ENCODE assay signal across 8 cellular contexts in the genomic region with DNA sequence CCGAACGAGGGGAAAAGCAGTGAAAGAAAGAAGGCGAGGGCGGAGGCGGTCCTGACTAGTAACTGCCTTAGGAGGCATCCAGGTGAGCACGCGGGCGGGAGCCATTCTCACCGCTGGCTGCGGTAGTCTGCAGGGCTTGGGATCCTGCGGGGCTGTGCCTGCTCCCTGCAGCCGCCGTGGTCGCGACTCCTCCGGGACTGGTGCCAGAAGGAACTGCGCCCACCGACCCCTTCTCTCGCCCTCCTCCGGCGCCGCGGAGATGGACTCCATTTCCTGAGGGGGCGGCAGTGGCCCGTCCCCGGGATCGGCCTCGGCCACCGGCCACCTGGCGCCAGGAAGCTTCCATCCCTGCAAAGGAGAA. TPM values are rescaled to one million over a fixed set of nuclear protein-coding genes. Genes with fewer than 3 reads are reported as not detected.
DNase-seq lines count a peak whose midpoint lies in the region; ATAC-seq and TF ChIP-seq lines count a peak whose summit lies in the region.

No MANE protein-coding gene starts in this region.

- DNase-seq in GM12865 (ENCODE audit: low read depth) (peak; percentile 43), GM23248 (peak; percentile 45), Karpas-422 (peak; percentile 70), DMS153 treated with DMSO at 0.1 percent for 48 hours (lab: John Stamatoyannopoulos, UW; ENCODE audit: unreplicated experiment) (no peak)
- DNase-seq in activated CD4-positive, alpha-beta memory T cell treated with anti-CD3 and anti-CD28 coated beads, Interleukin-2, amount 10 ng/mL, durations not matched to agents 7 days and 5 days: peak; percentile 31
- peak; percentile 44 for DNase-seq in stimulated activated naive CD8-positive, alpha-beta T cell treated with anti-CD3 and anti-CD28 coated beads, Interleukin-15, Interleukin-2, amounts not matched to agents 100 U/mL and 50 U/mL, for 24 hours

- CTCF ChIA-PET in activated CD4-positive, alpha-beta memory T cell treated with anti-CD3 and anti-CD28 coated beads, Interleukin-2, amount 10 ng/mL, durations not matched to agents 7 days and 5 days (lab: Charles Lee): interaction anchor here (1.1 to 1.4 kb wide), 2 partner anchors 10 to 12 kb away, joined by 3 to 4 read pairs; no protein-coding TSS in a partner anchor

- peak; percentile 19 for ATAC-seq in stimulated activated naive CD8-positive, alpha-beta T cell treated with anti-CD3 and anti-CD28 coated beads, Interleukin-15, Interleukin-2, amounts not matched to agents 100 U/mL and 50 U/mL, for 24 hours

- H3K9me2 ChIP-seq in GM23248 (ENCODE audit: insufficient read depth) (no peaks in the 10 kb centered on the region), Karpas-422 (replicated peaks; ENCODE audit: insufficient read depth, low read length) (no peaks in the 10 kb centered on the region)

- H3K36me3 ChIP-seq in GM23248 (ENCODE audit: low read depth) (peaks cover 7% of the 10 kb centered on the region; the same call in 1 of the 2 replicates), Karpas-422 (ENCODE audit: insufficient read depth, low read length) (peaks cover 21% of the 10 kb centered on the region), endocrine pancreas (ENCODE audit: control insufficient read depth, insufficient read depth, low read length) (no peaks in the 10 kb centered on the region), mucosa of rectum (ENCODE audit: control insufficient read depth in 2 of 2, insufficient read depth in 2 of 2, low read length in 2 of 2) (peaks cover 3 to 4% of the 10 kb centered on the region in 2 donors)

- peak overlapping the region; percentile 88 for H3K27ac Mint-ChIP-seq in activated CD4-positive, alpha-beta memory T cell treated with anti-CD3 and anti-CD28 coated beads, Interleukin-2, amount 10 ng/mL, durations not matched to agents 7 days and 5 days

- POLR2A ChIA-PET in activated CD4-positive, alpha-beta memory T cell treated with anti-CD3 and anti-CD28 coated beads, Interleukin-2, amount 10 ng/mL, durations not matched to agents 7 days and 5 days (lab: Charles Lee): interaction anchor here (0.6 to 1.7 kb wide), 3 partner anchors 12 to 224 kb away, joined by 3 to 11 read pairs (median 5); no protein-coding TSS in a partner anchor

- peaks cover 7% of the 10 kb centered on the region for H3K9me3 Mint-ChIP-seq in activated CD4-positive, alpha-beta memory T cell treated with anti-CD3 and anti-CD28 coated beads, Interleukin-2, amount 10 ng/mL, durations not matched to agents 7 days and 5 days

- peaks cover 37% of the 10 kb centered on the region for H3K4me1 Mint-ChIP-seq in activated CD4-positive, alpha-beta memory T cell treated with anti-CD3 and anti-CD28 coated beads, Interleukin-2, amount 10 ng/mL, durations not matched to agents 7 days and 5 days

- H3K4me2 ChIP-seq in GM23248 (ENCODE audit: unreplicated experiment) (peak overlapping the region; percentile 96), Karpas-422 (ENCODE audit: low read depth, low read length, poor library complexity, severe bottlenecking) (peak overlapping the region; percentile 96)

- H4K20me1 ChIP-seq in GM23248 (ENCODE audit: insufficient read depth) (no peaks in the 10 kb centered on the region), Karpas-422 (ENCODE audit: insufficient read depth, low read depth, low read length) (no peaks in the 10 kb centered on the region)

- peak overlapping the region; percentile 93 for H2AFZ ChIP-seq in GM23248
- H2AFZ ChIP-seq in Karpas-422 (ENCODE audit: low read length): peak overlapping the region; percentile 65; the same call in 1 of the 2 replicates

- no peaks in the 10 kb centered on the region for H3F3A ChIP-seq in GM23248 (ENCODE audit: insufficient read depth)

- peaks cover 2% of the 10 kb centered on the region for H3K27me3 Mint-ChIP-seq in activated CD4-positive, alpha-beta memory T cell treated with anti-CD3 and anti-CD28 coated beads, Interleukin-2, amount 10 ng/mL, durations not matched to agents 7 days and 5 days

- peaks cover 27% of the 10 kb centered on the region for H3K36me3 Mint-ChIP-seq in activated CD4-positive, alpha-beta memory T cell treated with anti-CD3 and anti-CD28 coated beads, Interleukin-2, amount 10 ng/mL, durations not matched to agents 7 days and 5 days (ENCODE audit: low read depth)

- H3K27me3 ChIP-seq in GM23248 (replicated peaks; ENCODE audit: insufficient read depth) (no peaks in the 10 kb centered on the region), Karpas-422 (ENCODE audit: low read length) (no peaks in the 10 kb centered on the region), endocrine pancreas (ENCODE audit: control insufficient read depth, insufficient read depth, low read length) (no peaks in the 10 kb centered on the region), mucosa of rectum (ENCODE audit: control insufficient read depth in 2 of 2, insufficient read depth in 2 of 2, low read length in 2 of 2) (no peaks in the 10 kb centered on the region)

- H3K4me1 ChIP-seq in GM23248 (ENCODE audit: insufficient read depth): peaks cover 8% of the 10 kb centered on the region; the same call in 1 of the 2 replicates
- H3K4me1 ChIP-seq in Karpas-422 (ENCODE audit: low read length): peaks cover 49% of the 10 kb centered on the region
- peaks cover 5% of the 10 kb centered on the region for H3K4me1 ChIP-seq in endocrine pancreas (ENCODE audit: control insufficient read depth, insufficient read depth, low read length)
- peaks cover 8% of the 10 kb centered on the region in 2 donors for H3K4me1 ChIP-seq in mucosa of rectum (ENCODE audit: control insufficient read depth in 2 of 2, insufficient read depth in 2 of 2, low read length in 2 of 2)

- in situ Hi-C loops in GM23248 (cut with MboI): no loop called here

- H3K27ac ChIP-seq in GM23248 (peak overlapping the region; percentile 62), Karpas-422 (ENCODE audit: low read length) (peak overlapping the region; percentile 71), mucosa of rectum (ENCODE audit: low read depth in 2 of 2, low read length in 2 of 2) (peak overlapping the region; percentile 69 to 85)

- H3K79me2 ChIP-seq in GM23248 (ENCODE audit: insufficient read depth): peaks cover 47% of the 10 kb centered on the region
- peaks cover 50% of the 10 kb centered on the region for H3K79me2 ChIP-seq in Karpas-422 (ENCODE audit: low read length)

- peak overlapping the region; percentile 97 for H3K4me3 ChIP-seq in GM12865 (ENCODE audit: low read depth, low read length)
- H3K4me3 ChIP-seq in GM23248: peak overlapping the region; percentile 81
- peak overlapping the region; percentile 77 for H3K4me3 ChIP-seq in Karpas-422 (ENCODE audit: low read length)
- peak overlapping the region; percentile 77 for H3K4me3 ChIP-seq in endocrine pancreas (ENCODE audit: control insufficient read depth, insufficient read depth, low read length)
- H3K4me3 ChIP-seq in mucosa of rectum (ENCODE audit: low read length in 2 of 2): peak overlapping the region; percentile 75 to 99

- no peaks in the 10 kb centered on the region for H3K9me3 ChIP-seq in GM23248 (ENCODE audit: low read depth)
- H3K9me3 ChIP-seq in Karpas-422 (ENCODE audit: low read length): no peaks in the 10 kb centered on the region
- no peaks in the 10 kb centered on the region for H3K9me3 ChIP-seq in endocrine pancreas (ENCODE audit: control insufficient read depth, low read length)
- H3K9me3 ChIP-seq in mucosa of rectum (ENCODE audit: control insufficient read depth in 2 of 2, low read length in 2 of 2): no peaks in the 10 kb centered on the region

- 1% methylated on average over 27 to 30 of the region's 30 CpGs for WGBS in GM23248 (ENCODE audit: low coverage in 1 of 2, low lambda C conversion rate in 2 of 2, missing lambda C conversion rate in 2 of 2), 2 experiments

- peak; percentile 0 for TF ChIP-seq CTCF in GM12865 (IDR thresholded peaks at IDR 0.05; ENCODE audit: insufficient read depth, low read depth, low read length, missing control alignments)

- H3K4me3 Mint-ChIP-seq in activated CD4-positive, alpha-beta memory T cell treated with anti-CD3 and anti-CD28 coated beads, Interleukin-2, amount 10 ng/mL, durations not matched to agents 7 days and 5 days: peak overlapping the region; percentile 82

- peak overlapping the region; percentile 86 for H3K9ac ChIP-seq in GM23248
- peak overlapping the region; percentile 82 for H3K9ac ChIP-seq in Karpas-422 (ENCODE audit: low read length)
- H3K9ac ChIP-seq in endocrine pancreas (ENCODE audit: control insufficient read depth, insufficient read depth, low read length): peak overlapping the region; percentile 97
- H3K9ac ChIP-seq in mucosa of rectum (ENCODE audit: low read depth in 1 of 2, low read length in 2 of 2): peak overlapping the region; percentile 87 to 92

RNA-seq across cellular contexts. Expression of a gene that starts 0.5 kb away (rescaled TPM):
- total RNA-seq in GM23248 (2014; rRNA removed; shearing (Covaris generic)): 3.8 and 4.6 TPM in 2 replicates
- 6.3 and 7.7 TPM in 2 replicates for polyA plus RNA-seq in GM23248 (2016; fragmentation: Nextera tagmentation; extraction: Ambion mirVana)
- 30.7 and 41.1 TPM in 2 replicates for total RNA-seq in Karpas-422 (2014; rRNA removed; shearing (Covaris generic); ENCODE audit: low replicate concordance)
- total RNA-seq in activated CD4-positive, alpha-beta memory T cell treated with anti-CD3 and anti-CD28 coated beads, Interleukin-2, amount 10 ng/mL, durations not matched to agents 7 days and 5 days: 1 to 10 TPM; 9.5 to 9.8 TPM
